Comparison of ENCODE assay signal across 11 cellular contexts in the genomic region with DNA sequence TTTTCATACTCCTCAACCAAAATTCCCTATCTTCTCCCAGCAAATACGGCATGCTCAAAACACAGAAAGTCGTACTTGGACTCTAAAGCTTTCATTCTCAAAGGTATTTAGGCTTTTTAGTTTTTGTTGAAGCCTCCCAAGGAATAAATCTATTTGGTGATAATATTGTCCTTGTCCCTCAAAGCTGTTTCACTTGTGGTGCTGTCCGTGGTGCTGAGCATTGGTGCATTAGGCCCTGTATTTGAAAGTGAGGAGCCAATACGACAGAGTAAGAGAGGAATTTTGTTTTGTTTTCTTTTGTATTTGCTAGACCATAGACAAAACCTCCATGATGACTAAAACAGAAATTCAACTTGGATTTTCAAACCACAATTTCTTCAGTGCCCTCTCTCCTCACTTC. TPM values are rescaled to one million over a fixed set of nuclear protein-coding genes. Genes with fewer than 3 reads are reported as not detected.
DNase-seq lines count a peak whose midpoint lies in the region; ATAC-seq, FAIRE-seq and TF ChIP-seq lines count a peak whose summit lies in the region.
"Had no signal": no experiment of that assay in that cellular context is flagged by ENCODE, and none has a peak within 500 bp of the region (broad histone marks: within the 10 kb centered on the region; RNA-seq: fewer than 3 reads in every experiment).

No MANE protein-coding gene starts in this region.

- H3K4me3 ChIP-seq in heart right ventricle: no peak overlapping the region
- no peak overlapping the region for H3K4me3 ChIP-seq in fibroblast of pulmonary artery (replicated peaks; ENCODE audit: low read depth, low read length)
- H3K4me3 ChIP-seq: left ventricle myocardium inferior had no signal

- FAIRE-seq in urothelium cell line (lab: Jason Lieb, UNC): no peak

- no peak overlapping the region for H3K27ac ChIP-seq in heart right ventricle
- H3K27ac ChIP-seq: left ventricle myocardium inferior had no signal

- TF ChIP-seq CTCF in heart right ventricle (IDR thresholded peaks at IDR 0.05) (no peak), fibroblast of pulmonary artery (IDR thresholded peaks at IDR 0.05; ENCODE audit: low read length, missing control alignments) (no peak)

- intact Hi-C loops in heart right ventricle (cut with DNase I) (no loop called here), Right ventricle myocardium inferior (cut with DNase I) (no loop called here)

- no peak for ATAC-seq in heart right ventricle
- ATAC-seq in Right ventricle myocardium inferior: no peak
- no peak for ATAC-seq in HG02938 (IDR thresholded peaks at IDR 0.05; ENCODE audit: unreplicated experiment)

- whole genome bisulfite sequencing in heart right ventricle, 2 donors: 16 to 20% methylated on average over 4 of the region's 4 CpGs

- H3K4me1 ChIP-seq in heart right ventricle: no peaks in the 10 kb centered on the region
- H3K4me1 ChIP-seq: left ventricle myocardium inferior had no signal

- peak; percentile 13 to 18 for DNase-seq in heart right ventricle
- DNase-seq in Right ventricle myocardium inferior (ENCODE audit: missing footprints): no peak
- peak; percentile 21 for DNase-seq in SW480 (ENCODE audit: low spot score)
- peak; percentile 46 for DNase-seq in fibroblast of pulmonary artery (ENCODE audit: low read depth)
- DNase-seq in urothelium cell line (ENCODE audit: low spot score): peak; percentile 33
- no peak for DNase-seq in SK-N-DZ (ENCODE audit: low spot score)
- DNase-seq in midbrain (lab: John Stamatoyannopoulos, UW): no peak
- DNase-seq: left ventricle myocardium inferior had no signal

- H3K27me3 ChIP-seq in heart right ventricle: peaks cover 0 to 27% (median 8%) of the 10 kb centered on the region in 7 donors

- peaks cover 0 to 10% (median 0%) of the 10 kb centered on the region in 11 donors for H3K9me3 ChIP-seq in heart right ventricle

- no peaks in the 10 kb centered on the region for H3K36me3 ChIP-seq in heart right ventricle
- H3K36me3 ChIP-seq: left ventricle myocardium inferior had no signal

RNA-seq across cellular contexts. Expression of gene LGALS13, which starts 3.2 kb away (rescaled TPM):
- total RNA-seq in heart right ventricle (not detected), Right ventricle myocardium inferior (not detected)
- not detected for polyA plus RNA-seq in heart right ventricle
- polyA plus RNA-seq in SK-N-DZ (2014; cell fraction: cytosol; rRNA removed): not detected in 2 replicates
- not detected in 2 replicates for polyA plus RNA-seq in SK-N-DZ (2014; cell fraction: nucleus; rRNA removed)
- total RNA-seq: CD4-positive, alpha-beta memory T cell; HT1080; left ventricle myocardium inferior had no signal
- polyA plus RNA-seq: CD4-positive, alpha-beta memory T cell had no signal

RNA-seq across cellular contexts. Expression of gene LGALS16, which starts 56.6 kb away (rescaled TPM):
- total RNA-seq in heart right ventricle: not detected
- not detected for polyA plus RNA-seq in heart right ventricle
- total RNA-seq in Right ventricle myocardium inferior: not detected
- polyA plus RNA-seq in SK-N-DZ (2014; cell fraction: cytosol; rRNA removed): not detected in 2 replicates
- polyA plus RNA-seq in SK-N-DZ (2014; cell fraction: nucleus; rRNA removed): not detected in 2 replicates
- total RNA-seq: CD4-positive, alpha-beta memory T cell; HT1080; left ventricle myocardium inferior had no signal
- polyA plus RNA-seq: CD4-positive, alpha-beta memory T cell had no signal

RNA-seq across cellular contexts. Expression of gene EID2, which starts 59.2 kb away (rescaled TPM):
- 10 to 100 TPM in 7 of 10 donors, 1 to 10 TPM in 3; 9.0 to 15.5 (median 11.4) TPM for total RNA-seq in heart right ventricle
- 10 to 100 TPM; 14.7 to 15.9 TPM for polyA plus RNA-seq in heart right ventricle
- total RNA-seq in Right ventricle myocardium inferior: 10.7 TPM
- 11.7 and 13.7 TPM in 2 replicates for polyA plus RNA-seq in SK-N-DZ (2014; cell fraction: cytosol; rRNA removed)
- polyA plus RNA-seq in SK-N-DZ (2014; cell fraction: nucleus; rRNA removed): 8.7 and 10.9 TPM in 2 replicates

Comparison
In these comparisons a context has a peak if more than half of its experiments do, and no peak if none do; other contexts are left out.
1. DNase-seq: peak in heart right ventricle (2 of 2), SW480 (single experiment), fibroblast of pulmonary artery (single experiment) and urothelium cell line (single experiment); none in Right ventricle myocardium inferior (single experiment), SK-N-DZ (single experiment) and midbrain (single experiment).